In genomic region chr3:181695661-181696491, GRCh38 we compare ENCODE assay signal across 10 cellular contexts. TPM values are rescaled to one million over a fixed set of nuclear protein-coding genes. Genes with fewer than 3 reads are reported as not detected.
DNase-seq lines count a peak whose midpoint lies in the region; ATAC-seq, FAIRE-seq and TF ChIP-seq lines count a peak whose summit lies in the region.
"Had no signal": no experiment of that assay in that cellular context is flagged by ENCODE, and none has a peak within 500 bp of the region (broad histone marks: within the 10 kb centered on the region; RNA-seq: fewer than 3 reads in every experiment).

No MANE protein-coding gene starts in this region.

- no peak for FAIRE-seq in D721Med (lab: Jason Lieb, UNC)
- FAIRE-seq: islet of Langerhans had no signal

- WGBS in HUES64 = 2% methylated on average over 65 of the region's 65 CpGs

- peaks cover 36% of the 10 kb centered on the region for H3K27me3 ChIP-seq in HUES64 (ENCODE audit: insufficient read depth, low read length)
- H3K27me3 ChIP-seq in layer of hippocampus (ENCODE audit: control insufficient read depth, insufficient read depth, low read length) = peaks cover 8% of the 10 kb centered on the region

- H3K27me3 Mint-ChIP-seq in stimulated activated naive CD8-positive, alpha-beta T cell treated with anti-CD3 and anti-CD28 coated beads, Interleukin-15, amount 100 ng/mL, for 72 hours = peaks cover 81% of the 10 kb centered on the region

- TF ChIP-seq CTCF in choroid plexus epithelial cell (conservative IDR thresholded peaks at IDR 0.05; ENCODE audit: low read depth, low read length) (no peak), D721Med (IDR thresholded peaks at IDR 0.05; ENCODE audit: insufficient read depth, missing control alignments) (no peak)

- no peak for ATAC-seq in stimulated activated naive CD8-positive, alpha-beta T cell treated with anti-CD3 and anti-CD28 coated beads, Interleukin-15, amount 100 ng/mL, for 72 hours
- no peak for ATAC-seq in GM18867 (IDR thresholded peaks at IDR 0.05; ENCODE audit: unreplicated experiment)

- H3K9me3 Mint-ChIP-seq in stimulated activated naive CD8-positive, alpha-beta T cell treated with anti-CD3 and anti-CD28 coated beads, Interleukin-15, amount 100 ng/mL, for 72 hours = peaks cover 0 to 13% of the 10 kb centered on the region in 2 donors

- peaks cover 27% of the 10 kb centered on the region for H3K4me1 Mint-ChIP-seq in stimulated activated naive CD8-positive, alpha-beta T cell treated with anti-CD3 and anti-CD28 coated beads, Interleukin-15, amount 100 ng/mL, for 72 hours

- peak overlapping the region; percentile 45 to 46 for H3K4me3 Mint-ChIP-seq in stimulated activated naive CD8-positive, alpha-beta T cell treated with anti-CD3 and anti-CD28 coated beads, Interleukin-15, amount 100 ng/mL, for 72 hours

- H3K4me3 ChIP-seq in HUES64 (ENCODE audit: low read length) (peak overlapping the region; percentile 67), choroid plexus epithelial cell (ENCODE audit: low read depth, low read length) (peak overlapping the region; percentile 3)

- H3K36me3 ChIP-seq in HUES64 (ENCODE audit: insufficient read depth, low read length) = no peaks in the 10 kb centered on the region

- H3K9me3 ChIP-seq in HUES64 (ENCODE audit: insufficient read depth, low read depth, low read length) = no peaks in the 10 kb centered on the region

- peak overlapping the region in 1 of 2 donors; percentile 48 for H3K27ac Mint-ChIP-seq in stimulated activated naive CD8-positive, alpha-beta T cell treated with anti-CD3 and anti-CD28 coated beads, Interleukin-15, amount 100 ng/mL, for 72 hours

- peak overlapping the region; percentile 62 for H3K9ac ChIP-seq in HUES64 (ENCODE audit: low read depth, low read length)

- H3K27ac ChIP-seq in HUES64 (ENCODE audit: low read depth, low read length) = no peak overlapping the region
- H3K27ac ChIP-seq in layer of hippocampus (ENCODE audit: low read depth, low read length) = peak overlapping the region; percentile 94

- peaks cover 53% of the 10 kb centered on the region for H3K4me1 ChIP-seq in HUES64 (ENCODE audit: insufficient read depth, low read length)

- DNase-seq in choroid plexus epithelial cell (ENCODE audit: low read depth) (no peak), D721Med (ENCODE audit: insufficient read length, low spot score) (no peak), ureter (ENCODE audit: low spot score) (no peak), glomerular visceral epithelial cell (ENCODE audit: extremely low spot score) (no peak)
- no peak for DNase-seq in stimulated activated naive CD8-positive, alpha-beta T cell treated with anti-CD3 and anti-CD28 coated beads, Interleukin-15, amount 100 ng/mL, for 72 hours
- DNase-seq: activated CD4-positive, alpha-beta T cell treated with anti-CD3 and anti-CD28 coated beads for 48 hours had no signal

RNA-seq across cellular contexts. Expression of gene SOX2, which starts 15.8 kb away (rescaled TPM):
- polyA plus RNA-seq in HUES64 (2013, experiment 1 of 2) = 174 TPM
- 191 TPM for polyA plus RNA-seq in HUES64 (2013, experiment 2 of 2)
- 0.16 TPM for total RNA-seq in ureter
